2 cellular contexts compared by ENCODE assay signal in the genomic region with DNA sequence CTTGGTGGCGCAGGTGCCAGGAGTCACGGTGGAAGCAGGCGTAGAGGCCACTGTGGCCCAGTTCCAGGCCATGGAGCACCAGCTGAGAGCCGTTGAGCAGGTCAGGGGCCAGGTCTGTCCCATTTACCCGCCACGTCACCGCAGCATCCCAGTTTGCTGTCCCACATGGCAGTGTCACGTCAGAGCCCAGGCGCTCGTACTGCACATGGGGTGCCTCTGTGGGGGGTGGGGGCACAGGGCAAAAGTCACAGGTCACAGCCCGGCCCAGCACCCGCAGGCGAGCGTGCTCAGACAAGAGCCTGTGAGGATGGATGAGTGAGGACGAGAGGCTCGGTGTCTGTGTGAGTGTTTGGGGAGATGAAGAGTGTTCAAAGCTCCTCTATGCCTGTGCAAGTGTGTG.
A peak's percentile ranks its signal among the peaks of the same experiment; 100 is the strongest.
TF ChIP-seq lines count a peak whose summit lies in the region.

No MANE protein-coding gene starts in this region.

TF ChIP-seq in H1, 55 proteins besides CTCF, POLR2A, EP300 and RAD21:
- TF ChIP-seq SRF (IDR thresholded peaks at IDR 0.05; ENCODE audit: low read depth, low read length): no peak

TF ChIP-seq in HepG2, 621 proteins besides CTCF, POLR2A, EP300 and RAD21:
- TF ChIP-seq ZSCAN12 (CRISPR knock-in tag; IDR thresholded peaks at IDR 0.05): no peak
- peak; percentile 63 for TF ChIP-seq CREB1 (IDR thresholded peaks at IDR 0.05)
- TF ChIP-seq CREB1 (CRISPR knock-in tag; IDR thresholded peaks at IDR 0.05): no peak
- no peak for TF ChIP-seq ZNF180 (CRISPR knock-in tag; IDR thresholded peaks at IDR 0.05; ENCODE audit: borderline replicate concordance, low read depth)
- no peak for TF ChIP-seq AKAP8 (CRISPR knock-in tag; IDR thresholded peaks at IDR 0.05)
- TF ChIP-seq GZF1 (CRISPR knock-in tag; IDR thresholded peaks at IDR 0.05): no peak
- TF ChIP-seq ZNF333 (CRISPR knock-in tag; IDR thresholded peaks at IDR 0.05; ENCODE audit: borderline replicate concordance): no peak
- TF ChIP-seq CEBPB (IDR thresholded peaks at IDR 0.05; ENCODE audit: borderline replicate concordance, low read depth, low read length): no peak
- TF ChIP-seq ZNF367 (CRISPR knock-in tag; IDR thresholded peaks at IDR 0.05; ENCODE audit: borderline replicate concordance): no peak
